Comparison of ENCODE assay signal across 1 cellular context in the genomic region with DNA sequence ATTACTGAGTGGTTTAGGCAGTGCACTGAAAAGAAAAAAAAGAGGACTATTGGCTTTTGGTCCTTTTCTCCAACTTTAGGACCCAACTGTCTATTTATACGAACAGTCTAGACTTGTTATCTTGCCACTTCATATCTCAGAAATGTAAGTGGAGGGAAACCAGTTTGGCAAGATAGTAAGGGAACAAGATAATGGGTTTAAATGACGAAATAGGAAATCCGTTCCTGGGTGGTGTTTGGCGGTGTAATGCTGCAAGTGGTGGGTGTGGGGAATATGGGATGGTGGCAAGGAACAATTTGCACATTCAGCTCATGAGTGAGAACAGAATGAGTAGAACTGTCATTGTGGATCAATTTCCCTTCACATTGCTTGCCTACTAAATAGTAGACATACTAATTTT.
TF ChIP-seq lines count a peak whose summit lies in the region.

No MANE protein-coding gene starts in this region.

TF ChIP-seq in endothelial cell of umbilical vein, 7 proteins besides CTCF, POLR2A, EP300 and RAD21:
- peak; percentile 59 for TF ChIP-seq GATA2 (IDR thresholded peaks at IDR 0.05; ENCODE audit: insufficient read depth, insufficient read length, low read depth, low read length)
- no peak for TF ChIP-seq EZH2 (IDR thresholded peaks at IDR 0.05; ENCODE audit: borderline replicate concordance, low read depth, low read length, severe bottlenecking)
- peak; percentile 26 for TF ChIP-seq FOS (IDR thresholded peaks at IDR 0.05; ENCODE audit: borderline replicate concordance, insufficient read depth, low read length)
- TF ChIP-seq, protein P1, sequence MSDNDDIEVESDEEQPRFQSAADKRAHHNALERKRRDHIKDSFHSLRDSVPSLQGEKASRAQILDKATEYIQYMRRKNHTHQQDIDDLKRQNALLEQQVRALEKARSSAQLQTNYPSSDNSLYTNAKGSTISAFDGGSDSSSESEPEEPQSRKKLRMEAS (IDR thresholded peaks at IDR 0.05; ENCODE audit: insufficient read depth, insufficient read length), result no peak
- no peak for TF ChIP-seq JUN (IDR thresholded peaks at IDR 0.05; ENCODE audit: borderline replicate concordance, insufficient read depth, insufficient read length, low read depth)
- TF ChIP-seq POLR2AphosphoS5 (IDR thresholded peaks at IDR 0.05; ENCODE audit: insufficient read depth, low read depth, low read length), result no peak
- no peak for TF ChIP-seq MYC (IDR thresholded peaks at IDR 0.05; ENCODE audit: low read depth, low read length)
